In the genomic region with DNA sequence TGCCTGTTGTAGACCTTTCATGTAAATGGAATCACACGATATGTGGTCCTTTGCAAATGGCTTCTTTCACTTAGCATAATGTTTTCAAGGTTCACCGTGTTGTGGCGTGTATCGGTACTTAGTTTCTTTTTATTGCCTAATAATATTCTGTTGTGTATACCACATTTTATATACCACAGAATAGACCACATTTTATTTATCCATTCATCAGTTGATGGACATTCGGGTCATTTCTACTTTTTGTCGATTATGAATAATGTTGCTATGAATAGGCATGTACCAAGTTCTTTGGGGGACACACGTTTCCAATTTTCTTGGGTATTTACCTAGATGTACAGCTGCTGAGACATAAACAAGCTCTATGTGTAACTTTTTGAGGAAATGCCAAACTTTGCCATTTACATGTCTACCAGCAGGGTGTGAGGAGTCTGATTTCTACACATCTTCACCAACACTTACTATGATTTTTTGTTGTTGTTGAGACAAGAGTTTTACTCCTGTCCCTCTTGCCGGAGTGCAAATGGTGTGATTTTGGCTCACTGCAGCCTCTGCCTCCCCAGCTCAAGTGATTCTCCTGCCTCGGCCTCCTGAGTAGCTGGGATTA, we compare ENCODE assay signal across 22 cellular contexts.
DNase-seq lines count a peak whose midpoint lies in the region; ATAC-seq and TF ChIP-seq lines count a peak whose summit lies in the region.
"Had no signal": no experiment of that assay in that cellular context is flagged by ENCODE, and none has a peak within 500 bp of the region (broad histone marks: within the 10 kb centered on the region; RNA-seq: fewer than 3 reads in every experiment).

No MANE protein-coding gene starts in this region.

- no peaks in the 10 kb centered on the region for H3K9me3 ChIP-seq in BE2C
- no peaks in the 10 kb centered on the region for H3K9me3 ChIP-seq in CD4-positive, alpha-beta memory T cell (ENCODE audit: control insufficient read depth in 1 of 2, low read length in 2 of 2)
- H3K9me3 ChIP-seq: SK-N-SH had no signal

- H3K23ac ChIP-seq in mesendoderm (ENCODE audit: low read length): no peak overlapping the region

- no peaks in the 10 kb centered on the region for H3K79me1 ChIP-seq in mesendoderm (ENCODE audit: low read length)

- H3K27ac ChIP-seq in mesendoderm (ENCODE audit: low read depth, low read length): no peak overlapping the region
- no peak overlapping the region for H3K27ac ChIP-seq in CD4-positive, alpha-beta memory T cell (ENCODE audit: low read depth, low read length)
- H3K27ac ChIP-seq: HL-60 had no signal

- H3K36me3 ChIP-seq in mesendoderm (ENCODE audit: control insufficient read depth, insufficient read depth, low read length) (no peaks in the 10 kb centered on the region), BE2C (no peaks in the 10 kb centered on the region)
- no peaks in the 10 kb centered on the region for H3K36me3 ChIP-seq in CD4-positive, alpha-beta memory T cell (ENCODE audit: insufficient read depth, low read length)

- H3K4me1 ChIP-seq in mesendoderm (ENCODE audit: control insufficient read depth, low read depth, low read length) (peaks cover 10% of the 10 kb centered on the region), BE2C (peaks cover 5% of the 10 kb centered on the region)
- H3K4me1 ChIP-seq in CD4-positive, alpha-beta memory T cell (ENCODE audit: insufficient read depth, low read length): no peaks in the 10 kb centered on the region

- ATAC-seq in natural killer cell treated with Interleukin-12 subunit alpha and Interleukin-12 subunit beta and Interleukin-15 and Interleukin-18, amount 100 ng/mL, for 72 hours: no peak
- no peak for ATAC-seq in natural killer cell
- ATAC-seq in HG02759 (IDR thresholded peaks at IDR 0.05; ENCODE audit: unreplicated experiment): no peak
- ATAC-seq: HepG2 had no signal

- CTCF ChIA-PET in CD4-positive, alpha-beta memory T cell (lab: Charles Lee; ENCODE audit: partially characterized antibody): interaction anchor here (1.7 kb wide), 1 partner anchor 47 kb away, joined by 3 read pairs; no protein-coding TSS in a partner anchor

- H4K8ac ChIP-seq in mesendoderm (ENCODE audit: low read depth, low read length): no peak overlapping the region

- no peak overlapping the region for H2BK120ac ChIP-seq in mesendoderm (ENCODE audit: low read depth, low read length)

- peak; percentile 8 for DNase-seq in natural killer cell treated with Interleukin-12 subunit alpha and Interleukin-12 subunit beta and Interleukin-15 and Interleukin-18, amount 100 ng/mL, for 72 hours (ENCODE audit: low spot score)
- DNase-seq in natural killer cell (no peak), chondrocyte (ENCODE audit: low spot score) (no peak), mesendoderm (no peak), BE2C (no peak), NCI-H2081 treated with DMSO at 0.1 percent for 48 hours (lab: John Stamatoyannopoulos, UW) (no peak)
- no peak for DNase-seq in CD4-positive, alpha-beta memory T cell
- DNase-seq: DMS53, GF-D8, KBM-7, NCI-H1092 treated with DMSO at 0.1 percent for 48 hours, NCI-H1436 treated with DMSO at 0.1 percent for 48 hours, NCI-H1930, NCI-H226, NCI-H510A treated with DMSO at 0.1 percent for 48 hours, NCI-H748 treated with DMSO at 0.1 percent for 48 hours, SIG-M5, SK-N-SH had no signal

- peak overlapping the region; percentile 65 for H3K4ac ChIP-seq in mesendoderm (ENCODE audit: low read depth, low read length)

- no peaks in the 10 kb centered on the region for H3K4me1 Mint-ChIP-seq in natural killer cell treated with Interleukin-12 subunit alpha and Interleukin-12 subunit beta and Interleukin-15 and Interleukin-18, amount 100 ng/mL, for 72 hours (ENCODE audit: low read depth in 2 of 2)
- H3K4me1 Mint-ChIP-seq in natural killer cell: no peaks in the 10 kb centered on the region
- peaks cover 18% of the 10 kb centered on the region for H3K4me1 Mint-ChIP-seq in chondrocyte (ENCODE audit: low read depth)
- H3K4me1 Mint-ChIP-seq in CD4-positive, alpha-beta memory T cell: no peaks in the 10 kb centered on the region
- H3K4me1 Mint-ChIP-seq: CD14-positive monocyte had no signal

- no peak overlapping the region for H2BK15ac ChIP-seq in mesendoderm (replicated peaks; ENCODE audit: low read depth)

- H3K36me3 Mint-ChIP-seq in natural killer cell treated with Interleukin-12 subunit alpha and Interleukin-12 subunit beta and Interleukin-15 and Interleukin-18, amount 100 ng/mL, for 72 hours: no peaks in the 10 kb centered on the region
- no peaks in the 10 kb centered on the region for H3K36me3 Mint-ChIP-seq in natural killer cell
- no peaks in the 10 kb centered on the region for H3K36me3 Mint-ChIP-seq in chondrocyte (ENCODE audit: low read depth)
- no peaks in the 10 kb centered on the region for H3K36me3 Mint-ChIP-seq in CD4-positive, alpha-beta memory T cell
- H3K36me3 Mint-ChIP-seq: CD14-positive monocyte had no signal

- no peaks in the 10 kb centered on the region for H3K9me3 Mint-ChIP-seq in natural killer cell treated with Interleukin-12 subunit alpha and Interleukin-12 subunit beta and Interleukin-15 and Interleukin-18, amount 100 ng/mL, for 72 hours
- no peaks in the 10 kb centered on the region for H3K9me3 Mint-ChIP-seq in natural killer cell
- no peaks in the 10 kb centered on the region for H3K9me3 Mint-ChIP-seq in chondrocyte (ENCODE audit: low read depth)
- H3K9me3 Mint-ChIP-seq in CD4-positive, alpha-beta memory T cell: no peaks in the 10 kb centered on the region

- H3K9ac ChIP-seq in mesendoderm (ENCODE audit: low read length): no peak overlapping the region
- H3K9ac ChIP-seq: SK-N-SH had no signal

- no peak overlapping the region for H3K56ac ChIP-seq in mesendoderm (ENCODE audit: low read length)

- H3K4me3 Mint-ChIP-seq in natural killer cell treated with Interleukin-12 subunit alpha and Interleukin-12 subunit beta and Interleukin-15 and Interleukin-18, amount 100 ng/mL, for 72 hours: no peak overlapping the region
- H3K4me3 Mint-ChIP-seq in natural killer cell: no peak overlapping the region
- no peak overlapping the region for H3K4me3 Mint-ChIP-seq in chondrocyte (ENCODE audit: unreplicated experiment)
- no peak overlapping the region for H3K4me3 Mint-ChIP-seq in CD4-positive, alpha-beta memory T cell
- H3K4me3 Mint-ChIP-seq: CD14-positive monocyte had no signal

- POLR2A ChIA-PET in CD4-positive, alpha-beta memory T cell (lab: Charles Lee; ENCODE audit: partially characterized antibody): no interaction called here

- no peak overlapping the region for H4K5ac ChIP-seq in mesendoderm (ENCODE audit: low read length)

- no peak overlapping the region for H2BK5ac ChIP-seq in mesendoderm (ENCODE audit: low read length)

- H3K4me2 ChIP-seq in mesendoderm (ENCODE audit: low read length): no peak overlapping the region
- H3K4me2 ChIP-seq: SK-N-SH had no signal

- H3K27me3 Mint-ChIP-seq in natural killer cell treated with Interleukin-12 subunit alpha and Interleukin-12 subunit beta and Interleukin-15 and Interleukin-18, amount 100 ng/mL, for 72 hours: no peaks in the 10 kb centered on the region
- H3K27me3 Mint-ChIP-seq in natural killer cell (ENCODE audit: low read depth in 2 of 2) (no peaks in the 10 kb centered on the region), chondrocyte (ENCODE audit: low read depth) (no peaks in the 10 kb centered on the region)
- no peaks in the 10 kb centered on the region for H3K27me3 Mint-ChIP-seq in CD4-positive, alpha-beta memory T cell

- no peak overlapping the region for H2AK5ac ChIP-seq in mesendoderm (ENCODE audit: low read length)

- no CpG with 5 or more reads among the region's 9 CpGs for whole genome bisulfite sequencing in mesendoderm (ENCODE audit: extremely low coverage, insufficient coverage, low lambda C conversion rate)

- no peaks in the 10 kb centered on the region for H3K27me3 ChIP-seq in mesendoderm (ENCODE audit: insufficient read depth, low read length, poor library complexity)
- no peaks in the 10 kb centered on the region for H3K27me3 ChIP-seq in BE2C
- no peaks in the 10 kb centered on the region for H3K27me3 ChIP-seq in CD4-positive, alpha-beta memory T cell (ENCODE audit: insufficient read depth, low read length)

- no peak overlapping the region for H3K18ac ChIP-seq in mesendoderm (ENCODE audit: low read length)

- no peak overlapping the region for H3K4me3 ChIP-seq in mesendoderm (ENCODE audit: low read length)
- H3K4me3 ChIP-seq in BE2C (ENCODE audit: low read depth, low read length): no peak overlapping the region
- H3K4me3 ChIP-seq in CD4-positive, alpha-beta memory T cell (ENCODE audit: low read length in 2 of 2): no peak overlapping the region

- TF ChIP-seq CTCF in natural killer cell (IDR thresholded peaks at IDR 0.05): no peak
- peak; percentile 34 for TF ChIP-seq CTCF in chondrocyte (IDR thresholded peaks at IDR 0.05)
- no peak for TF ChIP-seq CTCF in BE2C (IDR thresholded peaks at IDR 0.05; ENCODE audit: low read depth, low read length)

- no peak overlapping the region for H3K27ac Mint-ChIP-seq in natural killer cell treated with Interleukin-12 subunit alpha and Interleukin-12 subunit beta and Interleukin-15 and Interleukin-18, amount 100 ng/mL, for 72 hours
- H3K27ac Mint-ChIP-seq in natural killer cell: no peak overlapping the region
- no peak overlapping the region for H3K27ac Mint-ChIP-seq in chondrocyte (ENCODE audit: unreplicated experiment)
- no peak overlapping the region for H3K27ac Mint-ChIP-seq in CD4-positive, alpha-beta memory T cell

- intact Hi-C loops in natural killer cell (cut with micrococcal nuclease): no loop called here
- intact Hi-C loops in CD4-positive, alpha-beta memory T cell (cut with micrococcal nuclease): no loop called here

- no peaks in the 10 kb centered on the region for H3K79me2 ChIP-seq in mesendoderm (ENCODE audit: control insufficient read depth, insufficient read depth, low read length)
